Comparison of ENCODE assay signal across 19 cellular contexts in the genomic region with DNA sequence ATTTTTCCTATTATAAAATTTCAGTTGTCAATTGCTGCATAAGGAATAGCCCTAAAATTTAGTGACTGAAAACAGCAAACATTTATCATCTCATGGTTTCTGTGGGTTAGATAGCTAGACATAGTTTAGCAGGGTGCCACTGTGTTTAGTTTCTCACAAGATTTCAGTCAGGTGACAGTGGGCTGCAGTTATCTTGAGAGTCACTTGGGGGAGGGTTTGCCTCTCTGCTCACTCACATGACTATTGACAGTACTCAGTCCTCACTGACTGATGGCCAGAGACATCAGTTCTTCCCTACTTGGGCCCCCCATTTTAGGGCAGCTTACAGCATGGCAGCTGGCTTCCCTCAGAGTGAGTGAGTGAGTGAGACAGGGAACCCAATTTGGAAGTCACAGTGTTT. TPM values are rescaled to one million over a fixed set of nuclear protein-coding genes. Genes with fewer than 3 reads are reported as not detected.
DNase-seq lines count a peak whose midpoint lies in the region; ATAC-seq and TF ChIP-seq lines count a peak whose summit lies in the region.
"Had no signal": no experiment of that assay in that cellular context is flagged by ENCODE, and none has a peak within 500 bp of the region (broad histone marks: within the 10 kb centered on the region; RNA-seq: fewer than 3 reads in every experiment).

No MANE protein-coding gene starts in this region.

- no peaks in the 10 kb centered on the region for H3K27me3 Mint-ChIP-seq in WTC11 (ENCODE audit: low read depth)
- H3K27me3 Mint-ChIP-seq: IgD-negative memory B cell had no signal

- H3K9ac ChIP-seq in Loucy (ENCODE audit: low read depth, low read length, poor library complexity, severe bottlenecking), result no peak overlapping the region
- H3K9ac ChIP-seq: BLaER1, GM23248 had no signal

- H3K27ac Mint-ChIP-seq in WTC11, result 0 out of 2 replicates have a peak overlapping the region, but pooled peaks have one; percentile 54
- no peak overlapping the region for H3K27ac Mint-ChIP-seq in stimulated activated effector memory CD8-positive, alpha-beta T cell treated with anti-CD3 and anti-CD28 coated beads, Interleukin-12 subunit alpha, Interleukin-12 subunit beta, amount 100 ng/mL, for 72 hours
- H3K27ac Mint-ChIP-seq: IgD-negative memory B cell had no signal

- H3K9me3 ChIP-seq in Loucy (ENCODE audit: insufficient read depth, low read depth, low read length), result no peaks in the 10 kb centered on the region
- H3K9me3 ChIP-seq: BLaER1 had no signal

- no peaks in the 10 kb centered on the region for H3K9me2 ChIP-seq in Loucy (replicated peaks; ENCODE audit: low read depth, low read length)

- H2AFZ ChIP-seq in Loucy (ENCODE audit: low read length), result no peak overlapping the region
- H2AFZ ChIP-seq: GM23248 had no signal

- TF ChIP-seq CTCF in Loucy (conservative IDR thresholded peaks at IDR 0.05; ENCODE audit: low read length), result peak; percentile 26; the same call in 1 of the 2 replicates
- TF ChIP-seq CTCF in WTC11 (IDR thresholded peaks at IDR 0.05), result no peak

- H3K4me3 ChIP-seq in Loucy (ENCODE audit: low read length, poor library complexity, severe bottlenecking), result no peak overlapping the region
- H3K4me3 ChIP-seq: BLaER1, GM23248 had no signal

- peaks cover 10% of the 10 kb centered on the region for H3K36me3 Mint-ChIP-seq in WTC11
- no peaks in the 10 kb centered on the region for H3K36me3 Mint-ChIP-seq in stimulated activated effector memory CD8-positive, alpha-beta T cell treated with anti-CD3 and anti-CD28 coated beads, Interleukin-12 subunit alpha, Interleukin-12 subunit beta, amount 100 ng/mL, for 72 hours

- no peak overlapping the region for H3K4me3 Mint-ChIP-seq in WTC11
- no peak overlapping the region for H3K4me3 Mint-ChIP-seq in stimulated activated effector memory CD8-positive, alpha-beta T cell treated with anti-CD3 and anti-CD28 coated beads, Interleukin-12 subunit alpha, Interleukin-12 subunit beta, amount 100 ng/mL, for 72 hours
- H3K4me3 Mint-ChIP-seq: IgD-negative memory B cell had no signal

- ATAC-seq in WTC11, result no peak
- ATAC-seq in stimulated activated effector memory CD8-positive, alpha-beta T cell treated with anti-CD3 and anti-CD28 coated beads, Interleukin-12 subunit alpha, Interleukin-12 subunit beta, amount 100 ng/mL, for 72 hours, result peak; percentile 24
- ATAC-seq in HG02840 (IDR thresholded peaks at IDR 0.05; ENCODE audit: low FRiP score, unreplicated experiment), result no peak

- H3K36me3 ChIP-seq in Loucy (ENCODE audit: insufficient read depth, low read length), result peaks cover 28% of the 10 kb centered on the region; the same call in 1 of the 2 replicates

- peaks cover 14% of the 10 kb centered on the region for H3K4me1 Mint-ChIP-seq in WTC11
- peaks cover 17% of the 10 kb centered on the region for H3K4me1 Mint-ChIP-seq in stimulated activated effector memory CD8-positive, alpha-beta T cell treated with anti-CD3 and anti-CD28 coated beads, Interleukin-12 subunit alpha, Interleukin-12 subunit beta, amount 100 ng/mL, for 72 hours

- CTCF ChIA-PET in WTC11 (lab: Charles Lee), result no interaction called here

- H4K20me1 ChIP-seq in Loucy (ENCODE audit: insufficient read depth, low read length, poor library complexity, severe bottlenecking), result peaks cover 8% of the 10 kb centered on the region
- H4K20me1 ChIP-seq: BLaER1 had no signal

- H3K27me3 ChIP-seq in Loucy (ENCODE audit: insufficient read depth, low read length, poor library complexity, severe bottlenecking), result no peaks in the 10 kb centered on the region
- H3K27me3 ChIP-seq: BLaER1 had no signal

- peaks cover 75% of the 10 kb centered on the region for H3K79me2 ChIP-seq in Loucy (ENCODE audit: insufficient read depth, low read length)

- POLR2A ChIA-PET in WTC11 (lab: Charles Lee), result no interaction called here

- H3K4me2 ChIP-seq in Loucy (ENCODE audit: low read depth, low read length, poor library complexity, severe bottlenecking), result no peak overlapping the region
- H3K4me2 ChIP-seq: BLaER1 had no signal

- DNase-seq in NCI-H82 (lab: John Stamatoyannopoulos, UW) (peak; percentile 22), NCI-H82 treated with DMSO at 0.1 percent for 48 hours (lab: John Stamatoyannopoulos, UW; ENCODE audit: unreplicated experiment) (no peak), WTC11 (ENCODE audit: low spot score) (no peak), dermis blood vessel endothelial cell (no peak), dedifferentiated amniotic fluid mesenchymal stem cell (ENCODE audit: extremely low spot score) (no peak)
- no peak for DNase-seq in stimulated activated effector memory CD8-positive, alpha-beta T cell treated with anti-CD3 and anti-CD28 coated beads, Interleukin-12 subunit alpha, Interleukin-12 subunit beta, amount 100 ng/mL, for 72 hours (ENCODE audit: low spot score in 2 of 2)
- DNase-seq: 8988T, DMS 273 treated with DMSO at 0.1 percent for 48 hours, EL, GM23248, NCI-H1092 treated with DMSO at 0.1 percent for 48 hours, NCI-H1694, NCI-H446 treated with DMSO at 0.1 percent for 48 hours, NCI-H748 treated with DMSO at 0.1 percent for 48 hours, SIG-M5 had no signal

- H3F3A ChIP-seq in Loucy (ENCODE audit: low read depth), result no peaks in the 10 kb centered on the region; the same call in 1 of the 2 replicates

- H3K4me1 ChIP-seq in Loucy (ENCODE audit: insufficient read depth, low read length, poor library complexity, severe bottlenecking), result peaks cover 15% of the 10 kb centered on the region
- H3K4me1 ChIP-seq: BLaER1 had no signal

- H3K9me3 Mint-ChIP-seq in WTC11, result no peaks in the 10 kb centered on the region
- H3K9me3 Mint-ChIP-seq in stimulated activated effector memory CD8-positive, alpha-beta T cell treated with anti-CD3 and anti-CD28 coated beads, Interleukin-12 subunit alpha, Interleukin-12 subunit beta, amount 100 ng/mL, for 72 hours, result no peaks in the 10 kb centered on the region
- H3K9me3 Mint-ChIP-seq: IgD-negative memory B cell had no signal

TF ChIP-seq in WTC11, 78 proteins besides CTCF, POLR2A, EP300 and RAD21:
- no peak for TF ChIP-seq EMX1 (CRISPR knock-in tag; IDR thresholded peaks at IDR 0.05)

RNA-seq across cellular contexts. Expression of a gene that starts 42.0 kb away (rescaled TPM):
- total RNA-seq in WTC11 (2021) (48.5 to 58.3 TPM (median 53.3 TPM) in 3 replicates), dermis blood vessel endothelial cell (10.2 and 12.3 TPM in 2 replicates)
